8 cellular contexts compared by ENCODE assay signal in the genomic region with DNA sequence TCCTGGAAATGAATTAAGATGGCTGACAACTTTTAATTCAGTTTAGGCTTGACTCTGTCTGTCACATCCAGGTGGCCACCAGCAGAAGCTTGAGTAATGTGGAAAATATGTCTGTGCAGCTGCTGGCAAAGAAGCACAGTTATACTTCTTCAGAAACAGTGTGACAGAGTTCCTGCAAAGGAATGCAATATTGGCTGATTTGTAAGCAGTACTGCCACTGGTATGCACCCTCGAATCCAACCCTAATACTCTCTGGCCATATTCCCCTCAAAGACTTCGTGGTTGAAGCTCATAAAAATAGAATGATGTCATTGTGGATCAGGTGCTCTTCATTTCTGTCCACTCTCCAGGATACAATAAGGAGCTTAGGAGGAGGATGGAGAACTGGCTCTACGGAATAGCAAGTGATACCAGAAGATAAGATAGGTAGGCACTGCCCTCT.
DNase-seq lines count a peak whose midpoint lies in the region; ATAC-seq and TF ChIP-seq lines count a peak whose summit lies in the region.

No MANE protein-coding gene starts in this region.

- H3K4me1 ChIP-seq in left ventricle myocardium inferior: peaks cover 28% of the 10 kb centered on the region

- no peak overlapping the region for H3K4me3 ChIP-seq in left ventricle myocardium inferior

- peak; percentile 52 for DNase-seq in stimulated activated CD4-positive, alpha-beta T cell treated with anti-CD3 and anti-CD28 coated beads, Interleukin-1b, Interleukin-23, amount 100 ng/mL, for 48 hours
- DNase-seq in stimulated activated CD4-positive, alpha-beta T cell treated with anti-CD3 and anti-CD28 coated beads, Interleukin-4, amount 100 ng/mL, for 1 hour: no peak
- DNase-seq in left ventricle myocardium inferior: no peak
- DNase-seq in NCI-H446 treated with DMSO at 0.1 percent for 48 hours (lab: John Stamatoyannopoulos, UW): no peak
- DNase-seq in Ammon's horn (ENCODE audit: low spot score): no peak

- H3K9me3 ChIP-seq in left ventricle myocardium inferior (replicated peaks): peaks cover 17% of the 10 kb centered on the region

- no peaks in the 10 kb centered on the region for H3K36me3 ChIP-seq in left ventricle myocardium inferior

- no peak for TF ChIP-seq CTCF in left ventricle myocardium inferior (IDR thresholded peaks at IDR 0.05; ENCODE audit: borderline replicate concordance)

- H3K27me3 ChIP-seq in left ventricle myocardium inferior (ENCODE audit: low read depth): no peaks in the 10 kb centered on the region

- intact Hi-C loops in left ventricle myocardium inferior (cut with micrococcal nuclease): no loop called here

- H3K27ac ChIP-seq in left ventricle myocardium inferior (replicated peaks): peak overlapping the region; percentile 64

- peak; percentile 98 for ATAC-seq in SK-N-SH treated with all-trans-retinoic acid at 6 μM for 48 hours
- no peak for ATAC-seq in HG03097 (IDR thresholded peaks at IDR 0.05; ENCODE audit: low FRiP score, unreplicated experiment)
- ATAC-seq in GM21528 (IDR thresholded peaks at IDR 0.05; ENCODE audit: low FRiP score, unreplicated experiment): no peak

TF ChIP-seq in SK-N-SH treated with all-trans-retinoic acid at 6 μM for 48 hours, 23 proteins besides CTCF, POLR2A, EP300 and RAD21:
- TF ChIP-seq ISL1 (CRISPR knock-in tag; IDR thresholded peaks at IDR 0.05): no peak
